In the genomic region with DNA sequence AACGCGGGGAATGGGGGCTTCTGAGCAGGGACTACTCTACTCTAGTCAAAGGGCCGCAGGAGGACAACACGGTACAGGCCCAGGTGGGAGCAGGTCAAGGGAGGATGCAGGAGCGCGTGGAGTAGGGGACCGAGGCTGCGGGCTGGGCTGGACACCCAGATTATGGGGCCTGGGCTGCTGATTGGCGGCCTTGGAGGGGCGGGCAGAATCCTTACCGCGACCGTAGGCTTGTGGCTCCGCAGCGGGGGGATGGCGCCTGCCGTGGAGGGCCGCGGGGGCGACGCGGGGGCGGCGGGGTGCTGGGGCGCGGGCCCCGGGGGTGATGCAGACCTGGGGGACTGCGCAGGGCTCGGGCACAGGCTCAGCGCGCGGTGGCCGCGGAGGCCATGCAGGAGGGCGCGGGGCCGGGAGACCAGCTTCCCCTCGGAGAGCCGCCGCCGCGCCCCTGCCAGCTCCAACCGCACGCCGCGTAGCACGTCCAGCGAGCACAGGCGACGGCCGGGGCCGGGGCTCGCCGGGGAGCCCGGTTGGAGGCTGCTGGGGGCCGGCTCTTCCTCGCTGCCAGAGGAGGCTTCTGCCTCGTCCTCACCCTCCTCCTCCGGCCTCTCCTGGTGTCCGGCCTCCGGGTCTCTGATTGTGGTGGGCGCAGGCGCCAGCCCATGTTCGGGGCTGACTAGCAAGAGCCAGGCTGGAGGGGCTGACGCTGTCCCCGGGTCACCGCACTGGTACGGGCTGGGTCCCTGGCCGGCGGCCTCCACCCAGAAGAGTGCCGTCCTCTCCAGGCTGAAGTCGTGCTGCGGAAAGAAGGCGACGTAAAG, we compare ENCODE assay signal across 1 cellular context.
TF ChIP-seq lines count a peak whose summit lies in the region.

No MANE protein-coding gene starts in this region.

TF ChIP-seq in HCT116, 20 proteins besides CTCF, POLR2A, EP300 and RAD21 (continued from another document):
- TF ChIP-seq, protein P1, sequence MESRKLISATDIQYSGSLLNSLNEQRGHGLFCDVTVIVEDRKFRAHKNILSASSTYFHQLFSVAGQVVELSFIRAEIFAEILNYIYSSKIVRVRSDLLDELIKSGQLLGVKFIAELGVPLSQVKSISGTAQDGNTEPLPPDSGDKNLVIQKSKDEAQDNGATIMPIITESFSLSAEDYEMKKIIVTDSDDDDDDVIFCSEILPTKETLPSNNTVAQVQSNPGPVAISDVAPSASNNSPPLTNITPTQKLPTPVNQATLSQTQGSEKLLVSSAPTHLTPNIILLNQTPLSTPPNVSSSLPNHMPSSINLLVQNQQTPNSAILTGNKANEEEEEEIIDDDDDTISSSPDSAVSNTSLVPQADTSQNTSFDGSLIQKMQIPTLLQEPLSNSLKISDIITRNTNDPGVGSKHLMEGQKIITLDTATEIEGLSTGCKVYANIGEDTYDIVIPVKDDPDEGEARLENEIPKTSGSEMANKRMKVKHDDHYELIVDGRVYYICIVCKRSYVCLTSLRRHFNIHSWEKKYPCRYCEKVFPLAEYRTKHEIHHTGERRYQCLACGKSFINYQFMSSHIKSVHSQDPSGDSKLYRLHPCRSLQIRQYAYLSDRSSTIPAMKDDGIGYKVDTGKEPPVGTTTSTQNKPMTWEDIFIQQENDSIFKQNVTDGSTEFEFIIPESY (IDR thresholded peaks at IDR 0.05; ENCODE audit: extremely low read depth, insufficient replicate concordance, low read length): no peak
- TF ChIP-seq FOSL1 (IDR thresholded peaks at IDR 0.05; ENCODE audit: low read depth): no peak
- TF ChIP-seq ZFX (IDR thresholded peaks at IDR 0.05): no peak
- TF ChIP-seq SIN3A (IDR thresholded peaks at IDR 0.05; ENCODE audit: low read depth): no peak
- no peak for TF ChIP-seq YY1 (IDR thresholded peaks at IDR 0.05; ENCODE audit: extremely low read depth, insufficient replicate concordance, low read depth, low read length)
- TF ChIP-seq JUND (IDR thresholded peaks at IDR 0.05): no peak
- TF ChIP-seq TCF7L2 (IDR thresholded peaks at IDR 0.05; ENCODE audit: borderline replicate concordance, extremely low read depth, insufficient read depth, insufficient read length): no peak
